Comparison of ENCODE assay signal across 11 cellular contexts in genomic region chr2:206798009-206798408, GRCh38. TPM values are rescaled to one million over a fixed set of nuclear protein-coding genes. Genes with fewer than 3 reads are reported as not detected.
A peak's percentile ranks its signal among the peaks of the same experiment; 100 is the strongest.
DNase-seq lines count a peak whose midpoint lies in the region; ATAC-seq and TF ChIP-seq lines count a peak whose summit lies in the region.
"Had no signal": no experiment of that assay in that cellular context is flagged by ENCODE, and none has a peak within 500 bp of the region (broad histone marks: within the 10 kb centered on the region; RNA-seq: fewer than 3 reads in every experiment).

No MANE protein-coding gene starts in this region.

- no peaks in the 10 kb centered on the region for H3K27me3 Mint-ChIP-seq in CD14-positive monocyte (ENCODE audit: low read depth in 3 of 3)

- ATAC-seq in GM19043 (IDR thresholded peaks at IDR 0.05; ENCODE audit: low read depth, unreplicated experiment), result peak; percentile 61
- peak; percentile 76 for ATAC-seq in HG03066 (IDR thresholded peaks at IDR 0.05; ENCODE audit: low read depth, unreplicated experiment)
- ATAC-seq in Right ventricle myocardium superior (ENCODE audit: poor library complexity), result no peak
- ATAC-seq: sciatic nerve had no signal

- no peak for TF ChIP-seq CTCF in CD14-positive monocyte (IDR thresholded peaks at IDR 0.05)

- peak overlapping the region; percentile 53 to 73 for H3K4me3 Mint-ChIP-seq in CD14-positive monocyte

- peaks cover 47% of the 10 kb centered on the region for H3K4me1 Mint-ChIP-seq in CD14-positive monocyte

- intact Hi-C loops in CD14-positive monocyte (cut with micrococcal nuclease), result no loop called here
- intact Hi-C loops in Right ventricle myocardium superior (cut with DNase I), result no loop called here

- DNase-seq in CD14-positive monocyte (ENCODE audit: low spot score), result no peak
- peak; percentile 14 for DNase-seq in RPMI8226
- no peak for DNase-seq in HuH-7 (ENCODE audit: low spot score)
- no peak for DNase-seq in NCI-H1417 (lab: John Stamatoyannopoulos, UW)
- DNase-seq in Right ventricle myocardium superior, result no peak
- no peak for DNase-seq in NCI-H2171 (lab: John Stamatoyannopoulos, UW)
- DNase-seq: activated effector memory CD4-positive, alpha-beta T cell treated with Interleukin-2 at 50 U/mL for 16 hours; NCI-H1417 treated with DMSO at 0.1 percent for 48 hours had no signal

- H3K27ac Mint-ChIP-seq in CD14-positive monocyte, result peak overlapping the region; percentile 87 to 98 (median 95)

- no peaks in the 10 kb centered on the region for H3K9me3 Mint-ChIP-seq in CD14-positive monocyte

- H3K36me3 Mint-ChIP-seq in CD14-positive monocyte, result peaks cover 9 to 12% of the 10 kb centered on the region in 2 donors

RNA-seq across cellular contexts. Expression of gene FASTKD2, which starts 32.6 kb away (rescaled TPM):
- 10 to 100 TPM; 11.3 to 12.7 TPM for polyA plus RNA-seq in CD14-positive monocyte
- total RNA-seq in Right ventricle myocardium superior, result 36.3 TPM

RNA-seq across cellular contexts. Expression of gene MDH1B, which starts 32.9 kb away (rescaled TPM):
- polyA plus RNA-seq in CD14-positive monocyte, result not detected
- 0.54 TPM for total RNA-seq in Right ventricle myocardium superior
